15 cellular contexts compared by ENCODE assay signal in the genomic region with DNA sequence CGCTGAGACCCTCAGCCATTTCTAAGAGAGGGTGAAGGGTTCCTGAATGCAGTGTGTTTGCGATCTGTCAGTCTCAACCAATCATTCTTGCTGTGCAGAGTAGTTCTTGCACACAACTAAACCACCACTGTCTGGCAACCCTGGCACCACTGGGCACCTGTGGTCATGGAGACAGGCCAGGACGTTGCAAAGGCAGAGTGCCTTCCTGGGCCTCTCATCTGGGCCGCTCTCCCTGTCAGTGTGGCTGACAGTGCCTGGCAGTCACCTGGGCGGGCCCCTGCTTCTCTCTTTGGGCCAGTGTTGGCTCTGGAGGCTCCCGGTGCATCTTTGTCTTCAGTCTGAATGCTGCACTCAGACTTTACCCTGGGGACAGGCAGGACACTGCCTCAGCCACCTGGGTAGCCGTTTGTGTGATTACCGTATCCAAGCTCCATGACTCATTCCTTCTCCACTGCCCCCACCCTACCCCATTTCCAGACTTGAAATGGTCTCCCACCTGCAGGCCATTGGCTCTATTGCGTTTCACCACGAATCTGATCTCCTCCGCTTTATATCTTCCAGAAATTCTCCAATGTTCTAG.
DNase-seq lines count a peak whose midpoint lies in the region; ATAC-seq and TF ChIP-seq lines count a peak whose summit lies in the region.
"Had no signal": no experiment of that assay in that cellular context is flagged by ENCODE, and none has a peak within 500 bp of the region (broad histone marks: within the 10 kb centered on the region; RNA-seq: fewer than 3 reads in every experiment).

No MANE protein-coding gene starts in this region.

- DNase-seq in CD14-positive monocyte (ENCODE audit: low spot score) (peak; percentile 28), HCT116 (ENCODE audit: low read depth, low spot score) (no peak), SW480 (ENCODE audit: low spot score) (peak; percentile 34), mucosa of descending colon (no peak), NCI-H2227 (lab: John Stamatoyannopoulos, UW; ENCODE audit: unreplicated experiment) (no peak), LoVo (ENCODE audit: low spot score) (no peak), aorta (no peak)
- DNase-seq: activated naive CD8-positive, alpha-beta T cell treated with anti-CD3 and anti-CD28 coated beads, Interleukin-2, amount 10 ng/mL, durations not matched to agents 7 days and 5 days; CD4-positive, alpha-beta T cell; islet precursor cell; NCI-H2171 treated with DMSO at 0.1 percent for 48 hours; OCI-M1; stimulated activated CD8-positive, alpha-beta memory T cell treated with anti-CD3 and anti-CD28 coated beads, Interleukin-4, amount 100 ng/mL, for 48 hours; trophoblast cell had no signal

- H3K9me3 ChIP-seq in HCT116 (ENCODE audit: control insufficient read depth in 1 of 2, insufficient read depth in 1 of 2, low read depth in 1 of 2, low read length in 2 of 2) (no peaks in the 10 kb centered on the region), mucosa of descending colon (no peaks in the 10 kb centered on the region), aorta (ENCODE audit: control insufficient read depth, low read length) (no peaks in the 10 kb centered on the region)
- H3K9me3 ChIP-seq: gastroesophageal sphincter had no signal

- H3K27me3 ChIP-seq in HCT116 (ENCODE audit: insufficient read depth, low read length) (no peaks in the 10 kb centered on the region), aorta (ENCODE audit: control insufficient read depth in 1 of 2, insufficient read depth in 2 of 2, low read length in 1 of 2) (no peaks in the 10 kb centered on the region)
- H3K27me3 ChIP-seq: gastroesophageal sphincter had no signal

- peak overlapping the region in 1 of 2 donors; percentile 69 for H3K4me3 Mint-ChIP-seq in CD14-positive monocyte
- H3K4me3 Mint-ChIP-seq: activated naive CD8-positive, alpha-beta T cell treated with anti-CD3 and anti-CD28 coated beads, Interleukin-2, amount 10 ng/mL, durations not matched to agents 7 days and 5 days had no signal

- ATAC-seq in HCT116: 0 out of 2 replicates have a peak, but pooled peaks have one; percentile 40
- peak; percentile 80 for ATAC-seq in mucosa of descending colon
- no peak for ATAC-seq in aorta (ENCODE audit: low FRiP score)
- ATAC-seq: gastroesophageal sphincter had no signal

- TF ChIP-seq RAD21 in HCT116 (IDR thresholded peaks at IDR 0.05; ENCODE audit: low read depth): no peak

- no peak for TF ChIP-seq POLR2A in HCT116 (IDR thresholded peaks at IDR 0.05; ENCODE audit: borderline replicate concordance, extremely low read depth, insufficient read depth, insufficient read length)

- RAD21 ChIA-PET in HCT116 (lab: Charles Lee; ENCODE audit: low non-redundant PET in 1 of 2, low total read pairs in 2 of 2, uncharacterized antibody in 2 of 2, unreplicated experiment in 2 of 2): no interaction called here

- BruUV-seq in HCT116 (replicated peaks; lab: Mats Ljungman, UMichigan): no TSS peak

- H3K9me2 ChIP-seq in HCT116 (ENCODE audit: insufficient read depth): no peaks in the 10 kb centered on the region

- H3K27ac Mint-ChIP-seq in CD14-positive monocyte: peak overlapping the region; percentile 90 to 96 (median 94)
- H3K27ac Mint-ChIP-seq: activated naive CD8-positive, alpha-beta T cell treated with anti-CD3 and anti-CD28 coated beads, Interleukin-2, amount 10 ng/mL, durations not matched to agents 7 days and 5 days had no signal

- H3K36me3 ChIP-seq in HCT116 (ENCODE audit: control insufficient read depth in 1 of 2, insufficient read depth in 2 of 2, low read length in 2 of 2) (no peaks in the 10 kb centered on the region), mucosa of descending colon (ENCODE audit: low read depth) (no peaks in the 10 kb centered on the region), aorta (ENCODE audit: control insufficient read depth in 1 of 2, insufficient read depth in 2 of 2, low read length in 1 of 2) (no peaks in the 10 kb centered on the region)
- H3K36me3 ChIP-seq: gastroesophageal sphincter had no signal

- POLR2A ChIA-PET in HCT116 (lab: Charles Lee): no interaction called here

- H3K27ac ChIP-seq in HCT116 (ENCODE audit: low read depth, low read length) (no peak overlapping the region), aorta (ENCODE audit: low read depth in 1 of 2, low read length in 2 of 2) (no peak overlapping the region)
- H3K27ac ChIP-seq: gastroesophageal sphincter had no signal

- H2AFZ ChIP-seq in HCT116 (ENCODE audit: low read depth, low read length, poor library complexity, severe bottlenecking): no peak overlapping the region

- no peak overlapping the region for H3K9ac ChIP-seq in HCT116 (ENCODE audit: low read length)

- H3K36me3 Mint-ChIP-seq in CD14-positive monocyte: peaks cover 17 to 19% of the 10 kb centered on the region in 2 donors

- no peak overlapping the region for H3K4me3 ChIP-seq in HCT116 (replicated peaks in 1 of 2; ENCODE audit: low read depth in 1 of 2, low read length in 2 of 2)
- H3K4me3 ChIP-seq in mucosa of descending colon: no peak overlapping the region
- H3K4me3 ChIP-seq in aorta (ENCODE audit: low read length in 2 of 2): no peak overlapping the region
- H3K4me3 ChIP-seq: gastroesophageal sphincter had no signal

- CTCF ChIA-PET in HCT116 (lab: Charles Lee): no interaction called here

- H3K4me2 ChIP-seq in HCT116 (ENCODE audit: low read length): no peak overlapping the region

- 84 to 85% methylated on average over 11 of the region's 11 CpGs for WGBS in aorta, 2 donors

- no peaks in the 10 kb centered on the region for H4K20me1 ChIP-seq in HCT116 (ENCODE audit: insufficient read depth)

- no peaks in the 10 kb centered on the region for H3K79me2 ChIP-seq in HCT116 (ENCODE audit: insufficient read depth, low read length)

- intact Hi-C loops in CD14-positive monocyte (cut with micrococcal nuclease): no loop called here
- intact Hi-C loops in HCT116 (cut with micrococcal nuclease): no loop called here
- intact Hi-C loops in mucosa of descending colon (cut with DNase I, micrococcal nuclease): no loop called here
- intact Hi-C loops in aorta (cut with DNase I): loop anchor here in 1 of 2 donors (10.0 kb wide), 1 partner anchor 103 kb away; a partner anchor contains a TSS

- H3K9me3 Mint-ChIP-seq in CD14-positive monocyte: peaks cover 0 to 8% (median 3%) of the 10 kb centered on the region in 7 donors
- H3K9me3 Mint-ChIP-seq: activated naive CD8-positive, alpha-beta T cell treated with anti-CD3 and anti-CD28 coated beads, Interleukin-2, amount 10 ng/mL, durations not matched to agents 7 days and 5 days; CD4-positive, alpha-beta T cell had no signal

- H3K27me3 Mint-ChIP-seq in CD14-positive monocyte (ENCODE audit: low read depth in 3 of 3): no peaks in the 10 kb centered on the region
- H3K27me3 Mint-ChIP-seq: activated naive CD8-positive, alpha-beta T cell treated with anti-CD3 and anti-CD28 coated beads, Interleukin-2, amount 10 ng/mL, durations not matched to agents 7 days and 5 days; CD4-positive, alpha-beta T cell had no signal

- TF ChIP-seq CTCF in CD14-positive monocyte (IDR thresholded peaks at IDR 0.05) (no peak), HCT116 (IDR thresholded peaks at IDR 0.05 in 2 of 3, conservative IDR thresholded peaks at IDR 0.05 in 1 of 3; ENCODE audit: borderline replicate concordance in 1 of 3, insufficient read depth in 1 of 3, low read depth in 2 of 3, low read length in 2 of 3) (no peak), mucosa of descending colon (IDR thresholded peaks at IDR 0.05) (no peak)

- H3K4me1 ChIP-seq in HCT116 (ENCODE audit: control insufficient read depth in 1 of 2, insufficient read depth in 2 of 2, low read length in 2 of 2) (peaks cover 0 to 5% of the 10 kb centered on the region in 2 experiments; a peak in 2 of 4 replicates), mucosa of descending colon (ENCODE audit: low read depth) (peaks cover 13% of the 10 kb centered on the region), aorta (ENCODE audit: control insufficient read depth in 1 of 2, insufficient read depth in 2 of 2, low read length in 2 of 2) (peaks cover 0 to 3% of the 10 kb centered on the region in 2 donors)

- H3K4me1 Mint-ChIP-seq in CD14-positive monocyte: peaks cover 84% of the 10 kb centered on the region

TF ChIP-seq in HCT116, 20 proteins besides CTCF, POLR2A, EP300 and RAD21:
- no peak for TF ChIP-seq TCF7L2 (IDR thresholded peaks at IDR 0.05; ENCODE audit: borderline replicate concordance, extremely low read depth, insufficient read depth, insufficient read length)
- TF ChIP-seq SIN3A (IDR thresholded peaks at IDR 0.05; ENCODE audit: low read depth): no peak
- TF ChIP-seq POLR2AphosphoS5 (IDR thresholded peaks at IDR 0.05; ENCODE audit: low read depth, low read length): no peak
- no peak for TF ChIP-seq CBX3 (IDR thresholded peaks at IDR 0.05; ENCODE audit: low read depth)
- TF ChIP-seq, protein P1, sequence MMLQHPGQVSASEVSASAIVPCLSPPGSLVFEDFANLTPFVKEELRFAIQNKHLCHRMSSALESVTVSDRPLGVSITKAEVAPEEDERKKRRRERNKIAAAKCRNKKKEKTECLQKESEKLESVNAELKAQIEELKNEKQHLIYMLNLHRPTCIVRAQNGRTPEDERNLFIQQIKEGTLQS (IDR thresholded peaks at IDR 0.05): no peak
- TF ChIP-seq ZFX (IDR thresholded peaks at IDR 0.05): no peak
- TF ChIP-seq ZNF274 (IDR thresholded peaks at IDR 0.05; ENCODE audit: low read depth, low read length): no peak
- no peak for TF ChIP-seq CEBPB (IDR thresholded peaks at IDR 0.05; ENCODE audit: low read depth)
- TF ChIP-seq, protein P2, sequence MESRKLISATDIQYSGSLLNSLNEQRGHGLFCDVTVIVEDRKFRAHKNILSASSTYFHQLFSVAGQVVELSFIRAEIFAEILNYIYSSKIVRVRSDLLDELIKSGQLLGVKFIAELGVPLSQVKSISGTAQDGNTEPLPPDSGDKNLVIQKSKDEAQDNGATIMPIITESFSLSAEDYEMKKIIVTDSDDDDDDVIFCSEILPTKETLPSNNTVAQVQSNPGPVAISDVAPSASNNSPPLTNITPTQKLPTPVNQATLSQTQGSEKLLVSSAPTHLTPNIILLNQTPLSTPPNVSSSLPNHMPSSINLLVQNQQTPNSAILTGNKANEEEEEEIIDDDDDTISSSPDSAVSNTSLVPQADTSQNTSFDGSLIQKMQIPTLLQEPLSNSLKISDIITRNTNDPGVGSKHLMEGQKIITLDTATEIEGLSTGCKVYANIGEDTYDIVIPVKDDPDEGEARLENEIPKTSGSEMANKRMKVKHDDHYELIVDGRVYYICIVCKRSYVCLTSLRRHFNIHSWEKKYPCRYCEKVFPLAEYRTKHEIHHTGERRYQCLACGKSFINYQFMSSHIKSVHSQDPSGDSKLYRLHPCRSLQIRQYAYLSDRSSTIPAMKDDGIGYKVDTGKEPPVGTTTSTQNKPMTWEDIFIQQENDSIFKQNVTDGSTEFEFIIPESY (IDR thresholded peaks at IDR 0.05; ENCODE audit: extremely low read depth, insufficient replicate concordance, low read length): no peak

Comparison
In these comparisons a context has a peak if more than half of its experiments do, and no peak if none do; other contexts are left out.
1. DNase-seq: peak in CD14-positive monocyte (single experiment) and SW480 (single experiment); none in HCT116 (single experiment), mucosa of descending colon (0 of 3), NCI-H2227 (single experiment), LoVo (single experiment) and aorta (0 of 2).